Comparison of ENCODE assay signal across 11 cellular contexts in the genomic region with DNA sequence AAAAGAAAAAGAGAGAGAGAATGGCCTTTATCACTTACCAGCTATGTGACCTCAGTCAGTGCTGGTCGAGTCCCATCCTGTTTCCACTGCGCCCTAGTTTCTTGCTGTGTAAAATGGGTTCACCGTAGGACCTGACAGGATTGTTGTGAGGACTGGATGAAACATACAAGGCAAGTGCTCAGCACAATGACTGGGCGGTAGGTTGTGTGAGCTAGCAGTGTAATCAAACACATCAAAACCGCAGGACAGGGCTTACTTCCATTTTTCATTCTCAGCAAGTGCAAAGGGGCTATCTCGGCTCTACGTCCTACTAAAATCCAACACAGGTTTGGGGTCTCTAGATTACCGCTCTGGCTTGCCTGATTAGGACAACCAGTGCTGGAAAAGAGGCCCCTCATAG. TPM values are rescaled to one million over a fixed set of nuclear protein-coding genes. Genes with fewer than 3 reads are reported as not detected.
DNase-seq lines count a peak whose midpoint lies in the region; ATAC-seq and TF ChIP-seq lines count a peak whose summit lies in the region.
"Had no signal": no experiment of that assay in that cellular context is flagged by ENCODE, and none has a peak within 500 bp of the region (broad histone marks: within the 10 kb centered on the region; RNA-seq: fewer than 3 reads in every experiment).

No MANE protein-coding gene starts in this region.

- no peak for TF ChIP-seq POLR2A in erythroblast (IDR thresholded peaks at IDR 0.05; ENCODE audit: low read length)

- BruUV-seq in A673 (replicated peaks; lab: Mats Ljungman, UMichigan) = no TSS peak

- H3K36me3 ChIP-seq in A673 (ENCODE audit: insufficient read depth, low read length, poor library complexity, severe bottlenecking) = no peaks in the 10 kb centered on the region
- H3K36me3 ChIP-seq: ovary had no signal

- intact Hi-C loops in A673 (cut with micrococcal nuclease; ENCODE audit: unreplicated experiment) = no loop called here

- no peak for ATAC-seq in HG03520 (IDR thresholded peaks at IDR 0.05; ENCODE audit: unreplicated experiment)

- DNase-seq in A673 (ENCODE audit: low spot score) = peak; percentile 3
- DNase-seq in NOMO-1 treated with DMSO at 0.1 percent for 48 hours (lab: John Stamatoyannopoulos, UW; ENCODE audit: unreplicated experiment) = peak; percentile 53
- peak; percentile 63 to 77 for DNase-seq in erythroblast (lab: John Stamatoyannopoulos, UW)
- no peak for DNase-seq in nephron progenitor cell
- no peak for DNase-seq in NCI-H1105 treated with DMSO at 0.1 percent for 48 hours (lab: John Stamatoyannopoulos, UW)
- DNase-seq in mucosa of gallbladder (ENCODE audit: low spot score) = no peak
- DNase-seq in SHP77 treated with DMSO at 0.1 percent for 48 hours (lab: John Stamatoyannopoulos, UW) = no peak
- DNase-seq: T-helper 9 cell had no signal

- H3K27ac Mint-ChIP-seq in nephron progenitor cell = peak overlapping the region; percentile 99
- H3K27ac Mint-ChIP-seq: activated naive CD4-positive, alpha-beta T cell treated with anti-CD3 and anti-CD28 coated beads, Interleukin-2, amount 50 U/mL, for 24 hours had no signal

- no peaks in the 10 kb centered on the region for H3K9me3 Mint-ChIP-seq in nephron progenitor cell
- H3K9me3 Mint-ChIP-seq: activated naive CD4-positive, alpha-beta T cell treated with anti-CD3 and anti-CD28 coated beads, Interleukin-2, amount 50 U/mL, for 24 hours had no signal

- H3K4me3 ChIP-seq in A673 (ENCODE audit: low read depth, low read length, poor library complexity, severe bottlenecking) = no peak overlapping the region
- H3K4me3 ChIP-seq: ovary had no signal

- H3K4me3 Mint-ChIP-seq in nephron progenitor cell = peak overlapping the region; percentile 44
- H3K4me3 Mint-ChIP-seq: activated naive CD4-positive, alpha-beta T cell treated with anti-CD3 and anti-CD28 coated beads, Interleukin-2, amount 50 U/mL, for 24 hours had no signal

- peaks cover 13% of the 10 kb centered on the region for H3K36me3 Mint-ChIP-seq in nephron progenitor cell (ENCODE audit: low read depth)
- H3K36me3 Mint-ChIP-seq: activated naive CD4-positive, alpha-beta T cell treated with anti-CD3 and anti-CD28 coated beads, Interleukin-2, amount 50 U/mL, for 24 hours had no signal

- POLR2A ChIA-PET in A673 (lab: Charles Lee; ENCODE audit: low non-redundant PET) = no interaction called here

- peaks cover 46% of the 10 kb centered on the region for H3K4me1 Mint-ChIP-seq in nephron progenitor cell

- CTCF ChIA-PET in A673 (lab: Charles Lee) = no interaction called here

- peak overlapping the region; percentile 89 for H3K27ac ChIP-seq in A673 (ENCODE audit: low read depth, low read length, poor library complexity, severe bottlenecking)

- no peaks in the 10 kb centered on the region for H3K27me3 ChIP-seq in A673 (replicated peaks; ENCODE audit: insufficient read depth, low read depth, low read length, poor library complexity)
- H3K27me3 ChIP-seq: ovary had no signal

- peaks cover 25% of the 10 kb centered on the region for H3K4me1 ChIP-seq in A673 (ENCODE audit: insufficient read depth, low read length, poor library complexity, severe bottlenecking)

- no peaks in the 10 kb centered on the region for H3K9me3 ChIP-seq in A673 (ENCODE audit: low read depth, low read length, poor library complexity, severe bottlenecking)
- H3K9me3 ChIP-seq: ovary had no signal

- TF ChIP-seq CTCF in A673 (conservative IDR thresholded peaks at IDR 0.05; ENCODE audit: low read depth, low read length) = no peak
- no peak for TF ChIP-seq CTCF in nephron progenitor cell (IDR thresholded peaks at IDR 0.05)

- H3K27me3 Mint-ChIP-seq in nephron progenitor cell (ENCODE audit: low read depth, poor library complexity) = no peaks in the 10 kb centered on the region
- H3K27me3 Mint-ChIP-seq: activated naive CD4-positive, alpha-beta T cell treated with anti-CD3 and anti-CD28 coated beads, Interleukin-2, amount 50 U/mL, for 24 hours had no signal

RNA-seq across cellular contexts. Expression of a gene that starts 36.4 kb away (rescaled TPM):
- total RNA-seq in A673 (2021) (82.8 and 94.4 TPM in 2 replicates), mucosa of gallbladder (63.9 TPM)

RNA-seq across cellular contexts. Expression of a gene that starts 50.2 kb away (rescaled TPM):
- total RNA-seq in A673 (2021) = 23.6 and 23.9 TPM in 2 replicates
- total RNA-seq in mucosa of gallbladder = 18.4 TPM

RNA-seq across cellular contexts. Expression of a gene that starts 50.3 kb away (rescaled TPM):
- total RNA-seq in A673 (2021) (32.9 and 38.8 TPM in 2 replicates), mucosa of gallbladder (34.2 TPM)

Comparison
In these comparisons a context has a peak if more than half of its experiments do, and no peak if none do; other contexts are left out.
1. DNase-seq: peak in A673 (single experiment), NOMO-1 treated with DMSO at 0.1 percent for 48 hours (single experiment) and erythroblast (2 of 2); none in nephron progenitor cell (single experiment), NCI-H1105 treated with DMSO at 0.1 percent for 48 hours (single experiment), mucosa of gallbladder (single experiment) and SHP77 treated with DMSO at 0.1 percent for 48 hours (single experiment).